In genomic region chr10:609868-610545, GRCh38 we compare ENCODE assay signal across 14 cellular contexts.
DNase-seq lines count a peak whose midpoint lies in the region; ATAC-seq and TF ChIP-seq lines count a peak whose summit lies in the region.
"Had no signal": no experiment of that assay in that cellular context is flagged by ENCODE, and none has a peak within 500 bp of the region (broad histone marks: within the 10 kb centered on the region; RNA-seq: fewer than 3 reads in every experiment).

No MANE protein-coding gene starts in this region.

- no peak overlapping the region for H3K4me3 Mint-ChIP-seq in Caco-2 (ENCODE audit: unreplicated experiment)
- no peak overlapping the region for H3K4me3 Mint-ChIP-seq in activated CD4-positive, alpha-beta memory T cell treated with anti-CD3 and anti-CD28 coated beads, Interleukin-2, amount 10 ng/mL, durations not matched to agents 7 days and 5 days

- no peak overlapping the region for H2BK12ac ChIP-seq in trophoblast cell (ENCODE audit: low read length)

- H4K8ac ChIP-seq in trophoblast cell (ENCODE audit: low read depth, low read length) = no peak overlapping the region

- no peak overlapping the region for H3K23ac ChIP-seq in trophoblast cell (ENCODE audit: low read length)

- no peak for ATAC-seq in HG03095 (IDR thresholded peaks at IDR 0.05; ENCODE audit: unreplicated experiment)

- no peak overlapping the region for H2BK120ac ChIP-seq in trophoblast cell (ENCODE audit: insufficient read depth, low read length, poor library complexity)

- no peaks in the 10 kb centered on the region for H3K9me3 Mint-ChIP-seq in Caco-2 (ENCODE audit: unreplicated experiment)
- no peaks in the 10 kb centered on the region for H3K9me3 Mint-ChIP-seq in activated CD4-positive, alpha-beta memory T cell treated with anti-CD3 and anti-CD28 coated beads, Interleukin-2, amount 10 ng/mL, durations not matched to agents 7 days and 5 days

- H4K91ac ChIP-seq in trophoblast cell (ENCODE audit: low read depth, low read length) = no peak overlapping the region

- H3K9me3 ChIP-seq in Caco-2 = no peaks in the 10 kb centered on the region
- H3K9me3 ChIP-seq in trophoblast cell (ENCODE audit: insufficient read depth, low read depth, low read length) = no peaks in the 10 kb centered on the region
- H3K9me3 ChIP-seq: ovary had no signal

- H4K12ac ChIP-seq in trophoblast cell (ENCODE audit: low read depth, low read length) = no peak overlapping the region

- H3K27me3 ChIP-seq in Caco-2 (replicated peaks; ENCODE audit: control insufficient read depth, insufficient read depth, low read length) (no peaks in the 10 kb centered on the region), trophoblast cell (ENCODE audit: insufficient read depth, low read length) (no peaks in the 10 kb centered on the region)
- H3K27me3 ChIP-seq: ovary had no signal

- no peak overlapping the region for H3K9ac ChIP-seq in trophoblast cell (ENCODE audit: low read length)

- H3K14ac ChIP-seq in trophoblast cell (ENCODE audit: low read length) = no peak overlapping the region

- POLR2A ChIA-PET in Caco-2 (lab: Charles Lee) = no interaction called here
- POLR2A ChIA-PET in activated CD4-positive, alpha-beta memory T cell treated with anti-CD3 and anti-CD28 coated beads, Interleukin-2, amount 10 ng/mL, durations not matched to agents 7 days and 5 days (lab: Charles Lee) = no interaction called here

- no TSS peak for BruUV-seq in Caco-2 (replicated peaks; lab: Mats Ljungman, UMichigan)

- no peak overlapping the region for H2AFZ ChIP-seq in trophoblast cell (ENCODE audit: insufficient read depth, low read length, poor library complexity)

- H3K4me3 ChIP-seq in Caco-2 (ENCODE audit: low read depth, low read length) = no peak overlapping the region
- no peak overlapping the region for H3K4me3 ChIP-seq in trophoblast cell (ENCODE audit: low read depth, low read length)
- H3K4me3 ChIP-seq: ovary had no signal

- H3K27ac Mint-ChIP-seq in Caco-2 (ENCODE audit: unreplicated experiment) = peak overlapping the region; percentile 15
- H3K27ac Mint-ChIP-seq in activated CD4-positive, alpha-beta memory T cell treated with anti-CD3 and anti-CD28 coated beads, Interleukin-2, amount 10 ng/mL, durations not matched to agents 7 days and 5 days = no peak overlapping the region

- H3K36me3 ChIP-seq in Caco-2 (ENCODE audit: control insufficient read depth, insufficient read depth, low read length) (no peaks in the 10 kb centered on the region), trophoblast cell (ENCODE audit: control insufficient read depth in 1 of 2, insufficient read depth in 2 of 2, low read length in 2 of 2) (no peaks in the 10 kb centered on the region)
- H3K36me3 ChIP-seq: ovary had no signal

- no peak for TF ChIP-seq CTCF in Caco-2 (IDR thresholded peaks at IDR 0.05; ENCODE audit: insufficient read depth in 1 of 2, low read depth in 1 of 2, low read length in 1 of 2, severe bottlenecking in 1 of 2, unreplicated experiment in 1 of 2)

- no peak overlapping the region for H3K18ac ChIP-seq in trophoblast cell (ENCODE audit: low read length)

- peaks cover 31% of the 10 kb centered on the region for H3K4me1 Mint-ChIP-seq in Caco-2 (ENCODE audit: low read depth, unreplicated experiment)
- no peaks in the 10 kb centered on the region for H3K4me1 Mint-ChIP-seq in activated CD4-positive, alpha-beta memory T cell treated with anti-CD3 and anti-CD28 coated beads, Interleukin-2, amount 10 ng/mL, durations not matched to agents 7 days and 5 days

- no peaks in the 10 kb centered on the region for H3K27me3 Mint-ChIP-seq in Caco-2 (ENCODE audit: insufficient read depth, unreplicated experiment)
- no peaks in the 10 kb centered on the region for H3K27me3 Mint-ChIP-seq in activated CD4-positive, alpha-beta memory T cell treated with anti-CD3 and anti-CD28 coated beads, Interleukin-2, amount 10 ng/mL, durations not matched to agents 7 days and 5 days

- peaks cover 6% of the 10 kb centered on the region for H3K36me3 Mint-ChIP-seq in Caco-2 (ENCODE audit: insufficient read depth, unreplicated experiment)
- no peaks in the 10 kb centered on the region for H3K36me3 Mint-ChIP-seq in activated CD4-positive, alpha-beta memory T cell treated with anti-CD3 and anti-CD28 coated beads, Interleukin-2, amount 10 ng/mL, durations not matched to agents 7 days and 5 days (ENCODE audit: low read depth)

- peaks cover 19% of the 10 kb centered on the region for H3K4me1 ChIP-seq in Caco-2
- H3K4me1 ChIP-seq in trophoblast cell (ENCODE audit: control insufficient read depth in 1 of 2, insufficient read depth in 2 of 2, low read length in 2 of 2) = peaks cover 33 to 43% of the 10 kb centered on the region in 2 experiments

- CTCF ChIA-PET in Caco-2 (lab: Charles Lee) = no interaction called here
- CTCF ChIA-PET in activated CD4-positive, alpha-beta memory T cell treated with anti-CD3 and anti-CD28 coated beads, Interleukin-2, amount 10 ng/mL, durations not matched to agents 7 days and 5 days (lab: Charles Lee) = no interaction called here

- intact Hi-C loops in Caco-2 (cut with micrococcal nuclease; ENCODE audit: unreplicated experiment) = no loop called here

- no peak overlapping the region for H2BK5ac ChIP-seq in trophoblast cell (ENCODE audit: low read depth, low read length, poor library complexity)

- no peak overlapping the region for H3K4ac ChIP-seq in trophoblast cell (ENCODE audit: low read depth, low read length)

- no CpG with 5 or more reads among the region's 11 CpGs for WGBS in trophoblast cell (ENCODE audit: extremely low coverage, insufficient coverage, insufficient read length)

- H3K79me2 ChIP-seq in trophoblast cell (ENCODE audit: control insufficient read depth, insufficient read depth, low read length, poor library complexity) = peaks cover 4% of the 10 kb centered on the region

- H3K79me1 ChIP-seq in trophoblast cell (ENCODE audit: low read length) = peaks cover 6% of the 10 kb centered on the region

- no peak overlapping the region for H2AK5ac ChIP-seq in trophoblast cell (ENCODE audit: low read length)

- H3K27ac ChIP-seq in trophoblast cell (ENCODE audit: low read depth, low read length) = peak overlapping the region; percentile 24
- H3K27ac ChIP-seq: epithelial cell of prostate, ovary had no signal

- DNase-seq in Caco-2 (no peak), HuH-7 (ENCODE audit: low spot score) (peak; percentile 47), glomerular visceral epithelial cell (ENCODE audit: extremely low spot score) (peak; percentile 23), trophoblast cell (peak in 1 of 2 donors; percentile 50), DMS153 treated with DMSO at 0.1 percent for 48 hours (lab: John Stamatoyannopoulos, UW; ENCODE audit: unreplicated experiment) (no peak)
- DNase-seq in activated CD4-positive, alpha-beta memory T cell treated with anti-CD3 and anti-CD28 coated beads, Interleukin-2, amount 10 ng/mL, durations not matched to agents 7 days and 5 days = no peak
- DNase-seq in activated effector memory CD4-positive, alpha-beta T cell treated with Interleukin-2 at 50 U/mL for 16 hours = no peak
- DNase-seq: activated naive CD4-positive, alpha-beta T cell; Karpas-422; NCI-H146; NCI-H524 treated with DMSO at 0.1 percent for 48 hours had no signal

- H3K4me2 ChIP-seq in trophoblast cell (ENCODE audit: low read length) = no peak overlapping the region

Comparison
In these comparisons a context has a peak if more than half of its experiments do, and no peak if none do; other contexts are left out.
1. DNase-seq: peak in HuH-7 (single experiment) and glomerular visceral epithelial cell (single experiment); none in Caco-2 (0 of 2), activated CD4-positive, alpha-beta memory T cell treated with anti-CD3 and anti-CD28 coated beads, Interleukin-2, amount 10 ng/mL, durations not matched to agents 7 days and 5 days (single experiment), DMS153 treated with DMSO at 0.1 percent for 48 hours (single experiment) and activated effector memory CD4-positive, alpha-beta T cell treated with Interleukin-2 at 50 U/mL for 16 hours (single experiment).